In genomic region chr2:73172963-73173362, GRCh38 we compare ENCODE assay signal across 12 cellular contexts. TPM values are rescaled to one million over a fixed set of nuclear protein-coding genes. Genes with fewer than 3 reads are reported as not detected.
DNase-seq lines count a peak whose midpoint lies in the region; ATAC-seq and TF ChIP-seq lines count a peak whose summit lies in the region.
"Had no signal": no experiment of that assay in that cellular context is flagged by ENCODE, and none has a peak within 500 bp of the region (broad histone marks: within the 10 kb centered on the region; RNA-seq: fewer than 3 reads in every experiment).

No MANE protein-coding gene starts in this region.

- intact Hi-C loops in CD14-positive monocyte (cut with micrococcal nuclease): no loop called here

- no peak for TF ChIP-seq CTCF in CD14-positive monocyte (IDR thresholded peaks at IDR 0.05)

- ATAC-seq in GM19351 (IDR thresholded peaks at IDR 0.05; ENCODE audit: unreplicated experiment) (peak; percentile 70), HG03432 (IDR thresholded peaks at IDR 0.05; ENCODE audit: unreplicated experiment) (peak; percentile 41), HG02840 (IDR thresholded peaks at IDR 0.05; ENCODE audit: low FRiP score, unreplicated experiment) (no peak)
- ATAC-seq in activated naive CD8-positive, alpha-beta T cell treated with anti-CD3 and anti-CD28 coated beads, Interleukin-2, amount 50 U/mL, for 24 hours: peak; percentile 30
- ATAC-seq: Right ventricle myocardium inferior had no signal

- no peaks in the 10 kb centered on the region for H3K36me3 Mint-ChIP-seq in activated naive CD8-positive, alpha-beta T cell treated with anti-CD3 and anti-CD28 coated beads, Interleukin-2, amount 50 U/mL, for 24 hours (ENCODE audit: low read depth)
- H3K36me3 Mint-ChIP-seq in CD14-positive monocyte: peaks cover 3 to 4% of the 10 kb centered on the region in 2 donors

- H3K4me1 Mint-ChIP-seq in activated naive CD8-positive, alpha-beta T cell treated with anti-CD3 and anti-CD28 coated beads, Interleukin-2, amount 50 U/mL, for 24 hours: peaks cover 24% of the 10 kb centered on the region
- H3K4me1 Mint-ChIP-seq in CD14-positive monocyte: peaks cover 16% of the 10 kb centered on the region

- H3K27me3 Mint-ChIP-seq in activated naive CD8-positive, alpha-beta T cell treated with anti-CD3 and anti-CD28 coated beads, Interleukin-2, amount 50 U/mL, for 24 hours: peaks cover 26% of the 10 kb centered on the region
- peaks cover 54 to 70% (median 56%) of the 10 kb centered on the region in 3 donors for H3K27me3 Mint-ChIP-seq in CD14-positive monocyte (ENCODE audit: low read depth in 3 of 3)

- H3K9me3 Mint-ChIP-seq in activated naive CD8-positive, alpha-beta T cell treated with anti-CD3 and anti-CD28 coated beads, Interleukin-2, amount 50 U/mL, for 24 hours: no peaks in the 10 kb centered on the region
- peaks cover 0 to 12% (median 6%) of the 10 kb centered on the region in 7 donors for H3K9me3 Mint-ChIP-seq in CD14-positive monocyte
- H3K9me3 Mint-ChIP-seq: activated B cell treated with CpG ODN at 0.5 μM for 24 hours had no signal

- H3K4me3 Mint-ChIP-seq in activated naive CD8-positive, alpha-beta T cell treated with anti-CD3 and anti-CD28 coated beads, Interleukin-2, amount 50 U/mL, for 24 hours: no peak overlapping the region
- peak overlapping the region in 1 of 2 donors; percentile 2 for H3K4me3 Mint-ChIP-seq in CD14-positive monocyte
- H3K4me3 Mint-ChIP-seq: activated B cell treated with CpG ODN at 0.5 μM for 24 hours had no signal

- DNase-seq in activated naive CD8-positive, alpha-beta T cell treated with anti-CD3 and anti-CD28 coated beads, Interleukin-2, amount 50 U/mL, for 24 hours: peak; percentile 38
- peak; percentile 49 to 61 for DNase-seq in stimulated activated CD4-positive, alpha-beta T cell treated with anti-CD3 and anti-CD28 coated beads, Interleukin-2, amount 100 ng/mL, for 48 hours
- DNase-seq in CD14-positive monocyte (ENCODE audit: low spot score): no peak
- no peak for DNase-seq in T-helper 9 cell
- DNase-seq: activated B cell treated with CpG ODN at 0.5 μM for 24 hours, NCI-H2227 treated with DMSO at 0.1 percent for 48 hours, stomach had no signal

- H3K27ac Mint-ChIP-seq in activated naive CD8-positive, alpha-beta T cell treated with anti-CD3 and anti-CD28 coated beads, Interleukin-2, amount 50 U/mL, for 24 hours: no peak overlapping the region
- H3K27ac Mint-ChIP-seq in CD14-positive monocyte: no peak overlapping the region
- H3K27ac Mint-ChIP-seq: activated B cell treated with CpG ODN at 0.5 μM for 24 hours had no signal

RNA-seq across cellular contexts. Expression of gene NOTO, which starts 29.4 kb away (rescaled TPM):
- not detected for polyA plus RNA-seq in CD14-positive monocyte
- polyA plus RNA-seq: cardiac muscle cell had no signal

RNA-seq across cellular contexts. Expression of gene SMYD5, which starts 41.1 kb away (rescaled TPM):
- 1 to 10 TPM; 1.6 to 1.7 TPM for polyA plus RNA-seq in CD14-positive monocyte

Comparison
In these comparisons a context has a peak if more than half of its experiments do, and no peak if none do; other contexts are left out.
1. DNase-seq: peak in activated naive CD8-positive, alpha-beta T cell treated with anti-CD3 and anti-CD28 coated beads, Interleukin-2, amount 50 U/mL, for 24 hours (single experiment) and stimulated activated CD4-positive, alpha-beta T cell treated with anti-CD3 and anti-CD28 coated beads, Interleukin-2, amount 100 ng/mL, for 48 hours (2 of 2); none in CD14-positive monocyte (single experiment) and T-helper 9 cell (single experiment).